In genomic region chr22:47561115-47561675, GRCh38 we compare ENCODE assay signal across 6 cellular contexts.
"Had no signal": no experiment of that assay in that cellular context is flagged by ENCODE, and none has a peak within 500 bp of the region (broad histone marks: within the 10 kb centered on the region; RNA-seq: fewer than 3 reads in every experiment).

No MANE protein-coding gene starts in this region.

- H3K4me3 Mint-ChIP-seq: HFFc6 had no signal

- DNase-seq: GM23248, GOT3, H7, HFFc6, IMR-90 had no signal

- H2AFZ ChIP-seq: GM23248 had no signal

- H3K27ac Mint-ChIP-seq: HFFc6 had no signal

- H3K9ac ChIP-seq: GM23248 had no signal

- H3K4me1 ChIP-seq: HAP-1 had no signal

- H3K36me3 ChIP-seq: HAP-1 had no signal

- H3K9me3 ChIP-seq: HAP-1 had no signal

- H3K27ac ChIP-seq: GM23248 had no signal

- H3K4me3 ChIP-seq: GM23248, HAP-1 had no signal
